ENCODE assay signal across 27 cellular contexts in the genomic region with DNA sequence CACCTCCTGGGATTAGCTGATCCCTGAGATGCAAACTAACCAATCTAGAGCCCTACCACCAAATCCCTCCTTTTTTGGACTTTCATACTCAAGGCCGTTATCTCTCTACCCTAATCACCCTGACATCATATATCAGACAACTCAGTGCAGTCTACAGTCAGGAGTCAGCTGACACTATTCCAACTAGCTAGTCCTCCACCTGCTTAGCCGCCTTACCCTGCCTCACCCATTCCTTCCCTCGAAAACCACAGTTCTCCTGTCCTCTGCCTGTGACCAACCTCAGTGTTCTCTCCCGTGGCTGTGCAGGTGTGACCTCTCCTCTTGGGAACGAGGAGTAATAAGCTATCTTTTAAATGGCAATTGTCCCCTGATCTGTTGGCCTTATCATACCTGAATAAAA. TPM values are rescaled to one million over a fixed set of nuclear protein-coding genes. Genes with fewer than 3 reads are reported as not detected.
"Had no signal": no experiment of that assay in that cellular context is flagged by ENCODE, and none has a peak within 500 bp of the region (broad histone marks: within the 10 kb centered on the region; RNA-seq: fewer than 3 reads in every experiment).

No MANE protein-coding gene starts in this region.

- H3K36me3 Mint-ChIP-seq: natural killer cell treated with Interleukin-12 subunit alpha and Interleukin-12 subunit beta and Interleukin-15 and Interleukin-18, amount 100 ng/mL, for 72 hours had no signal

- H3K4me1 ChIP-seq: colonic mucosa, neural progenitor cell, psoas muscle, sigmoid colon, stomach, transverse colon had no signal

- H3K27ac Mint-ChIP-seq: endodermal cell; natural killer cell treated with Interleukin-12 subunit alpha and Interleukin-12 subunit beta and Interleukin-15 and Interleukin-18, amount 100 ng/mL, for 72 hours; neural progenitor cell had no signal

- H3K4me1 Mint-ChIP-seq: endodermal cell, neural progenitor cell had no signal

- FAIRE-seq: endothelial cell of umbilical vein had no signal

- DNase-seq: colonic mucosa; dermis blood vessel endothelial cell; endodermal cell; erythroblast; foreskin melanocyte; heart left ventricle; hippocampal formation; mammary epithelial cell; nucleus accumbens; ovary; psoas muscle; retina; sigmoid colon; stimulated activated CD4-positive, alpha-beta T cell treated with anti-CD3 and anti-CD28 coated beads, Interleukin-12 subunit alpha, Interleukin-12 subunit beta, amount 100 ng/mL, for 4 hours; stimulated activated naive CD4-positive, alpha-beta T cell; stomach; substantia nigra; transverse colon had no signal

- H2AFZ ChIP-seq: neural progenitor cell had no signal

- H3K9me3 ChIP-seq: colonic mucosa, heart left ventricle, ovary, psoas muscle, sigmoid colon, stomach, thoracic aorta, transverse colon had no signal

- H3K9ac ChIP-seq: neural progenitor cell had no signal

- H3K27ac ChIP-seq: colonic mucosa, heart left ventricle, neural progenitor cell, ovary, psoas muscle, sigmoid colon, skin epidermis, stomach, thoracic aorta, transverse colon had no signal

- H3K27me3 ChIP-seq: colonic mucosa, heart left ventricle, neural progenitor cell, ovary, sigmoid colon, stomach, transverse colon had no signal

- H3K4me2 ChIP-seq: neural progenitor cell had no signal

- H3K36me3 ChIP-seq: colonic mucosa, heart left ventricle, neural progenitor cell, ovary, sigmoid colon, stomach, thoracic aorta, transverse colon had no signal

- H3K4me3 Mint-ChIP-seq: endodermal cell; natural killer cell treated with Interleukin-12 subunit alpha and Interleukin-12 subunit beta and Interleukin-15 and Interleukin-18, amount 100 ng/mL, for 72 hours; neural progenitor cell had no signal

- H3K4me3 ChIP-seq: colonic mucosa, heart left ventricle, neural progenitor cell, ovary, psoas muscle, sigmoid colon, skin epidermis, stomach, thoracic aorta, transverse colon had no signal

- H3K9me3 Mint-ChIP-seq: natural killer cell treated with Interleukin-12 subunit alpha and Interleukin-12 subunit beta and Interleukin-15 and Interleukin-18, amount 100 ng/mL, for 72 hours had no signal

- ATAC-seq: heart left ventricle; natural killer cell treated with Interleukin-12 subunit alpha and Interleukin-12 subunit beta and Interleukin-15 and Interleukin-18, amount 100 ng/mL, for 72 hours; psoas muscle had no signal

RNA-seq across cellular contexts. Expression of gene PPEF2, which starts 1.8 kb away (rescaled TPM):
- total RNA-seq: cerebellum; colonic mucosa; dermis blood vessel endothelial cell; endodermal cell; endothelial cell of umbilical vein; heart left ventricle; kidney epithelial cell; mammary epithelial cell; mesenteric fat pad; natural killer cell treated with Interleukin-12 subunit alpha and Interleukin-12 subunit beta and Interleukin-15 and Interleukin-18, amount 100 ng/mL, for 72 hours; ovary; psoas muscle; stomach; ureter had no signal
- polyA plus RNA-seq: heart left ventricle, mammary epithelial cell, ovary, stomach had no signal
